Comparison of ENCODE assay signal across 19 cellular contexts in the genomic region with DNA sequence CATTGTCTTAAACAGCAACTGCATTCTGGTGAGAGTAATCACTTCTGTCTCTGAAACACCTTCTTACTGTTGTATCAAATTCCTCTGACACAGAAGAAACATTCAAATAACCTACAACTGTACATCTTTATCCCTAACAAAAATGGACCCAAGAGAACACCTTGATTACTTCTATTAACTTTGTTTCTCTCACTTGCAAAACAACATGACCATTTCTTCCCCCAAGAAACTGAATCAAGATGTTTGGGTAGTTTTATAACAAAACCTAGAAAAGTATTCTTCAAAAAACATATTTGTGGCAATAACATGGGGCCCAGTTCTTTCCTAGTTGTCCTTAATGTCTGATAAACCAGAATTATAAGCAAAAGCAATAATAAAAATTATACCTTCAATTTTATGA.
"Had no signal": no experiment of that assay in that cellular context is flagged by ENCODE, and none has a peak within 500 bp of the region (broad histone marks: within the 10 kb centered on the region; RNA-seq: fewer than 3 reads in every experiment).

No MANE protein-coding gene starts in this region.

- DNase-seq: activated CD4-positive, alpha-beta T cell treated with anti-CD3 and anti-CD28 coated beads for 1 hour; activated CD4-positive, alpha-beta T cell treated with anti-CD3 and anti-CD28 coated beads, Interleukin-2, amount 50 U/mL, for 48 hours; activated effector memory CD4-positive, alpha-beta T cell treated with anti-CD3 and anti-CD28 coated beads, Interleukin-2, amount 50 U/mL, for 16 hours; amniotic stem cell; central memory CD4-positive, alpha-beta T cell; esophagus squamous epithelium; glutamatergic neuron; kidney glomerular epithelial cell; left ventricle myocardium superior; mesendoderm; posterior cingulate gyrus; retina; stimulated activated CD4-positive, alpha-beta T cell treated with anti-CD3 and anti-CD28 coated beads, Interleukin-12 subunit alpha, Interleukin-12 subunit beta, amount 100 ng/mL, for 4 hours; stimulated activated CD4-positive, alpha-beta T cell treated with anti-CD3 and anti-CD28 coated beads, Interleukin-2, amount 100 ng/mL, for 24 hours; T-helper 9 cell had no signal

- ATAC-seq: left ventricle myocardium superior had no signal

- H3K27me3 Mint-ChIP-seq: activated naive CD8-positive, alpha-beta T cell had no signal

- H3K4me3 Mint-ChIP-seq: activated naive CD8-positive, alpha-beta T cell had no signal

- H3K4me3 ChIP-seq: coronary artery, esophagus squamous epithelium, tibial nerve, vagina had no signal

- H3K27ac ChIP-seq: coronary artery, esophagus squamous epithelium, tibial nerve, vagina had no signal

- H3K27me3 ChIP-seq: esophagus squamous epithelium, tibial nerve, vagina had no signal

- H3K9me3 ChIP-seq: esophagus squamous epithelium, tibial nerve, vagina had no signal
